ENCODE assay signal across 2 cellular contexts in the genomic region with DNA sequence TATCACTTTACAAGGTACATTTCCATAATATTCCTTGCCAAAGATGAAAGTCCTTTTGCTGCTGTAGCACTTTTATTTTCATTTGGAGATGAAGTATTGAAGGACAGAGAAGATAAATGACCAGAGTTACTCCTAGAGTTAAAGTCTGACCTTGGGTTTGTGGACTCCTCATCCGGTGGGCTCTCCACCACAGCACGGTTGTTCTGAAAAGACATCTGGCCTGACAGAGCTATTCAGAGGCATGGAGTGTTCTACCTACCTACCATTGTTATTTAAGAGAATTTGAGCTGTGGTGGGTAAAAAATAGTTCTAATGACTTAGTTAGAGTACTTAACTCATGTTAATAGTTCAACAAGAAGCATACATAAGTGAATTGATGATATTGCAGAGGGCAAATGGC.
TF ChIP-seq lines count a peak whose summit lies in the region.

No MANE protein-coding gene starts in this region.

TF ChIP-seq in GM23338, 12 proteins besides CTCF, POLR2A, EP300 and RAD21 (continued from another document):
- TF ChIP-seq, protein P1, sequence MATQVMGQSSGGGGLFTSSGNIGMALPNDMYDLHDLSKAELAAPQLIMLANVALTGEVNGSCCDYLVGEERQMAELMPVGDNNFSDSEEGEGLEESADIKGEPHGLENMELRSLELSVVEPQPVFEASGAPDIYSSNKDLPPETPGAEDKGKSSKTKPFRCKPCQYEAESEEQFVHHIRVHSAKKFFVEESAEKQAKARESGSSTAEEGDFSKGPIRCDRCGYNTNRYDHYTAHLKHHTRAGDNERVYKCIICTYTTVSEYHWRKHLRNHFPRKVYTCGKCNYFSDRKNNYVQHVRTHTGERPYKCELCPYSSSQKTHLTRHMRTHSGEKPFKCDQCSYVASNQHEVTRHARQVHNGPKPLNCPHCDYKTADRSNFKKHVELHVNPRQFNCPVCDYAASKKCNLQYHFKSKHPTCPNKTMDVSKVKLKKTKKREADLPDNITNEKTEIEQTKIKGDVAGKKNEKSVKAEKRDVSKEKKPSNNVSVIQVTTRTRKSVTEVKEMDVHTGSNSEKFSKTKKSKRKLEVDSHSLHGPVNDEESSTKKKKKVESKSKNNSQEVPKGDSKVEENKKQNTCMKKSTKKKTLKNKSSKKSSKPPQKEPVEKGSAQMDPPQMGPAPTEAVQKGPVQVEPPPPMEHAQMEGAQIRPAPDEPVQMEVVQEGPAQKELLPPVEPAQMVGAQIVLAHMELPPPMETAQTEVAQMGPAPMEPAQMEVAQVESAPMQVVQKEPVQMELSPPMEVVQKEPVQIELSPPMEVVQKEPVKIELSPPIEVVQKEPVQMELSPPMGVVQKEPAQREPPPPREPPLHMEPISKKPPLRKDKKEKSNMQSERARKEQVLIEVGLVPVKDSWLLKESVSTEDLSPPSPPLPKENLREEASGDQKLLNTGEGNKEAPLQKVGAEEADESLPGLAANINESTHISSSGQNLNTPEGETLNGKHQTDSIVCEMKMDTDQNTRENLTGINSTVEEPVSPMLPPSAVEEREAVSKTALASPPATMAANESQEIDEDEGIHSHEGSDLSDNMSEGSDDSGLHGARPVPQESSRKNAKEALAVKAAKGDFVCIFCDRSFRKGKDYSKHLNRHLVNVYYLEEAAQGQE (IDR thresholded peaks at IDR 0.05; ENCODE audit: unreplicated experiment) = no peak
- TF ChIP-seq NANOG (IDR thresholded peaks at IDR 0.05; ENCODE audit: borderline replicate concordance) = no peak
TF ChIP-seq in GM23338: peak in this region for 0.

TF ChIP-seq in WTC11, 78 proteins besides CTCF, POLR2A, EP300 and RAD21 (continued from another document):
- TF ChIP-seq, protein P2, sequence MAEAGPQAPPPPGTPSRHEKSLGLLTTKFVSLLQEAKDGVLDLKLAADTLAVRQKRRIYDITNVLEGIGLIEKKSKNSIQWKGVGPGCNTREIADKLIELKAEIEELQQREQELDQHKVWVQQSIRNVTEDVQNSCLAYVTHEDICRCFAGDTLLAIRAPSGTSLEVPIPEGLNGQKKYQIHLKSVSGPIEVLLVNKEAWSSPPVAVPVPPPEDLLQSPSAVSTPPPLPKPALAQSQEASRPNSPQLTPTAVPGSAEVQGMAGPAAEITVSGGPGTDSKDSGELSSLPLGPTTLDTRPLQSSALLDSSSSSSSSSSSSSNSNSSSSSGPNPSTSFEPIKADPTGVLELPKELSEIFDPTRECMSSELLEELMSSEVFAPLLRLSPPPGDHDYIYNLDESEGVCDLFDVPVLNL (CRISPR knock-in tag; IDR thresholded peaks at IDR 0.05; ENCODE audit: borderline replicate concordance, low read depth) = no peak
- TF ChIP-seq, protein P3, sequence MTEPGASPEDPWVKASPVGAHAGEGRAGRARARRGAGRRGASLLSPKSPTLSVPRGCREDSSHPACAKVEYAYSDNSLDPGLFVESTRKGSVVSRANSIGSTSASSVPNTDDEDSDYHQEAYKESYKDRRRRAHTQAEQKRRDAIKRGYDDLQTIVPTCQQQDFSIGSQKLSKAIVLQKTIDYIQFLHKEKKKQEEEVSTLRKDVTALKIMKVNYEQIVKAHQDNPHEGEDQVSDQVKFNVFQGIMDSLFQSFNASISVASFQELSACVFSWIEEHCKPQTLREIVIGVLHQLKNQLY (CRISPR knock-in tag; IDR thresholded peaks at IDR 0.05) = no peak
- no peak for TF ChIP-seq FOXP1 (CRISPR knock-in tag; IDR thresholded peaks at IDR 0.05; ENCODE audit: borderline replicate concordance)
- TF ChIP-seq NR1H2 (CRISPR knock-in tag; IDR thresholded peaks at IDR 0.05) = no peak
- no peak for TF ChIP-seq NFATC4 (CRISPR knock-in tag; IDR thresholded peaks at IDR 0.05)
- TF ChIP-seq, protein P4, sequence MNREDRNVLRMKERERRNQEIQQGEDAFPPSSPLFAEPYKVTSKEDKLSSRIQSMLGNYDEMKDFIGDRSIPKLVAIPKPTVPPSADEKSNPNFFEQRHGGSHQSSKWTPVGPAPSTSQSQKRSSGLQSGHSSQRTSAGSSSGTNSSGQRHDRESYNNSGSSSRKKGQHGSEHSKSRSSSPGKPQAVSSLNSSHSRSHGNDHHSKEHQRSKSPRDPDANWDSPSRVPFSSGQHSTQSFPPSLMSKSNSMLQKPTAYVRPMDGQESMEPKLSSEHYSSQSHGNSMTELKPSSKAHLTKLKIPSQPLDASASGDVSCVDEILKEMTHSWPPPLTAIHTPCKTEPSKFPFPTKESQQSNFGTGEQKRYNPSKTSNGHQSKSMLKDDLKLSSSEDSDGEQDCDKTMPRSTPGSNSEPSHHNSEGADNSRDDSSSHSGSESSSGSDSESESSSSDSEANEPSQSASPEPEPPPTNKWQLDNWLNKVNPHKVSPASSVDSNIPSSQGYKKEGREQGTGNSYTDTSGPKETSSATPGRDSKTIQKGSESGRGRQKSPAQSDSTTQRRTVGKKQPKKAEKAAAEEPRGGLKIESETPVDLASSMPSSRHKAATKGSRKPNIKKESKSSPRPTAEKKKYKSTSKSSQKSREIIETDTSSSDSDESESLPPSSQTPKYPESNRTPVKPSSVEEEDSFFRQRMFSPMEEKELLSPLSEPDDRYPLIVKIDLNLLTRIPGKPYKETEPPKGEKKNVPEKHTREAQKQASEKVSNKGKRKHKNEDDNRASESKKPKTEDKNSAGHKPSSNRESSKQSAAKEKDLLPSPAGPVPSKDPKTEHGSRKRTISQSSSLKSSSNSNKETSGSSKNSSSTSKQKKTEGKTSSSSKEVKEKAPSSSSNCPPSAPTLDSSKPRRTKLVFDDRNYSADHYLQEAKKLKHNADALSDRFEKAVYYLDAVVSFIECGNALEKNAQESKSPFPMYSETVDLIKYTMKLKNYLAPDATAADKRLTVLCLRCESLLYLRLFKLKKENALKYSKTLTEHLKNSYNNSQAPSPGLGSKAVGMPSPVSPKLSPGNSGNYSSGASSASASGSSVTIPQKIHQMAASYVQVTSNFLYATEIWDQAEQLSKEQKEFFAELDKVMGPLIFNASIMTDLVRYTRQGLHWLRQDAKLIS (CRISPR knock-in tag; IDR thresholded peaks at IDR 0.05; ENCODE audit: borderline replicate concordance) = no peak
- no peak for TF ChIP-seq EMX1 (CRISPR knock-in tag; IDR thresholded peaks at IDR 0.05)
- TF ChIP-seq, protein P5, sequence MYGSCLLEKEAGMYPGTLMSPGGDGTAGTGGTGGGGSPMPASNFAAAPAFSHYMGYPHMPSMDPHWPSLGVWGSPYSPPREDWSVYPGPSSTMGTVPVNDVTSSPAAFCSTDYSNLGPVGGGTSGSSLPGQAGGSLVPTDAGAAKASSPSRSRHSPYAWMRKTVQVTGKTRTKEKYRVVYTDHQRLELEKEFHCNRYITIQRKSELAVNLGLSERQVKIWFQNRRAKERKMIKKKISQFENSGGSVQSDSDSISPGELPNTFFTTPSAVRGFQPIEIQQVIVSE (CRISPR knock-in tag; IDR thresholded peaks at IDR 0.05; ENCODE audit: borderline replicate concordance) = no peak
- TF ChIP-seq TCF7 (CRISPR knock-in tag; IDR thresholded peaks at IDR 0.05; ENCODE audit: low read depth) = no peak
- TF ChIP-seq, protein P6, sequence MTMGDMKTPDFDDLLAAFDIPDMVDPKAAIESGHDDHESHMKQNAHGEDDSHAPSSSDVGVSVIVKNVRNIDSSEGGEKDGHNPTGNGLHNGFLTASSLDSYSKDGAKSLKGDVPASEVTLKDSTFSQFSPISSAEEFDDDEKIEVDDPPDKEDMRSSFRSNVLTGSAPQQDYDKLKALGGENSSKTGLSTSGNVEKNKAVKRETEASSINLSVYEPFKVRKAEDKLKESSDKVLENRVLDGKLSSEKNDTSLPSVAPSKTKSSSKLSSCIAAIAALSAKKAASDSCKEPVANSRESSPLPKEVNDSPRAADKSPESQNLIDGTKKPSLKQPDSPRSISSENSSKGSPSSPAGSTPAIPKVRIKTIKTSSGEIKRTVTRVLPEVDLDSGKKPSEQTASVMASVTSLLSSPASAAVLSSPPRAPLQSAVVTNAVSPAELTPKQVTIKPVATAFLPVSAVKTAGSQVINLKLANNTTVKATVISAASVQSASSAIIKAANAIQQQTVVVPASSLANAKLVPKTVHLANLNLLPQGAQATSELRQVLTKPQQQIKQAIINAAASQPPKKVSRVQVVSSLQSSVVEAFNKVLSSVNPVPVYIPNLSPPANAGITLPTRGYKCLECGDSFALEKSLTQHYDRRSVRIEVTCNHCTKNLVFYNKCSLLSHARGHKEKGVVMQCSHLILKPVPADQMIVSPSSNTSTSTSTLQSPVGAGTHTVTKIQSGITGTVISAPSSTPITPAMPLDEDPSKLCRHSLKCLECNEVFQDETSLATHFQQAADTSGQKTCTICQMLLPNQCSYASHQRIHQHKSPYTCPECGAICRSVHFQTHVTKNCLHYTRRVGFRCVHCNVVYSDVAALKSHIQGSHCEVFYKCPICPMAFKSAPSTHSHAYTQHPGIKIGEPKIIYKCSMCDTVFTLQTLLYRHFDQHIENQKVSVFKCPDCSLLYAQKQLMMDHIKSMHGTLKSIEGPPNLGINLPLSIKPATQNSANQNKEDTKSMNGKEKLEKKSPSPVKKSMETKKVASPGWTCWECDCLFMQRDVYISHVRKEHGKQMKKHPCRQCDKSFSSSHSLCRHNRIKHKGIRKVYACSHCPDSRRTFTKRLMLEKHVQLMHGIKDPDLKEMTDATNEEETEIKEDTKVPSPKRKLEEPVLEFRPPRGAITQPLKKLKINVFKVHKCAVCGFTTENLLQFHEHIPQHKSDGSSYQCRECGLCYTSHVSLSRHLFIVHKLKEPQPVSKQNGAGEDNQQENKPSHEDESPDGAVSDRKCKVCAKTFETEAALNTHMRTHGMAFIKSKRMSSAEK (CRISPR knock-in tag; IDR thresholded peaks at IDR 0.05; ENCODE audit: borderline replicate concordance) = no peak
- no peak for TF ChIP-seq ESRRA (CRISPR knock-in tag; IDR thresholded peaks at IDR 0.05; ENCODE audit: borderline replicate concordance)
- TF ChIP-seq, protein P7, sequence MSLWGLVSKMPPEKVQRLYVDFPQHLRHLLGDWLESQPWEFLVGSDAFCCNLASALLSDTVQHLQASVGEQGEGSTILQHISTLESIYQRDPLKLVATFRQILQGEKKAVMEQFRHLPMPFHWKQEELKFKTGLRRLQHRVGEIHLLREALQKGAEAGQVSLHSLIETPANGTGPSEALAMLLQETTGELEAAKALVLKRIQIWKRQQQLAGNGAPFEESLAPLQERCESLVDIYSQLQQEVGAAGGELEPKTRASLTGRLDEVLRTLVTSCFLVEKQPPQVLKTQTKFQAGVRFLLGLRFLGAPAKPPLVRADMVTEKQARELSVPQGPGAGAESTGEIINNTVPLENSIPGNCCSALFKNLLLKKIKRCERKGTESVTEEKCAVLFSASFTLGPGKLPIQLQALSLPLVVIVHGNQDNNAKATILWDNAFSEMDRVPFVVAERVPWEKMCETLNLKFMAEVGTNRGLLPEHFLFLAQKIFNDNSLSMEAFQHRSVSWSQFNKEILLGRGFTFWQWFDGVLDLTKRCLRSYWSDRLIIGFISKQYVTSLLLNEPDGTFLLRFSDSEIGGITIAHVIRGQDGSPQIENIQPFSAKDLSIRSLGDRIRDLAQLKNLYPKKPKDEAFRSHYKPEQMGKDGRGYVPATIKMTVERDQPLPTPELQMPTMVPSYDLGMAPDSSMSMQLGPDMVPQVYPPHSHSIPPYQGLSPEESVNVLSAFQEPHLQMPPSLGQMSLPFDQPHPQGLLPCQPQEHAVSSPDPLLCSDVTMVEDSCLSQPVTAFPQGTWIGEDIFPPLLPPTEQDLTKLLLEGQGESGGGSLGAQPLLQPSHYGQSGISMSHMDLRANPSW (CRISPR knock-in tag; conservative IDR thresholded peaks at IDR 0.05; ENCODE audit: low read depth) = no peak
- TF ChIP-seq ELF4 (CRISPR knock-in tag; IDR thresholded peaks at IDR 0.05; ENCODE audit: low read depth) = no peak
